ENCODE assay signal across 6 cellular contexts in genomic region chr7:25316366-25316765, GRCh38.
"Had no signal": no experiment of that assay in that cellular context is flagged by ENCODE, and none has a peak within 500 bp of the region (broad histone marks: within the 10 kb centered on the region; RNA-seq: fewer than 3 reads in every experiment).

No MANE protein-coding gene starts in this region.

- DNase-seq: H7, IMR-90, KG1 had no signal

- H3K4me1 ChIP-seq: HAP-1 had no signal

- H3K36me3 ChIP-seq: HAP-1 had no signal

- H3K9me3 ChIP-seq: HAP-1 had no signal

- H3K4me3 ChIP-seq: GM23338, HAP-1, K562 had no signal

- FAIRE-seq: K562 had no signal

- H3K4me2 ChIP-seq: GM23338 had no signal

- H3K4me3 Mint-ChIP-seq: GM23338 had no signal

- H3K9me3 Mint-ChIP-seq: GM23338 had no signal

- H3K27ac Mint-ChIP-seq: GM23338 had no signal

- H2AFZ ChIP-seq: GM23338 had no signal
